In genomic region chr19:5971714-5972354, GRCh38 we compare ENCODE assay signal across 18 cellular contexts. TPM values are rescaled to one million over a fixed set of nuclear protein-coding genes. Genes with fewer than 3 reads are reported as not detected.
DNase-seq lines count a peak whose midpoint lies in the region; ATAC-seq and TF ChIP-seq lines count a peak whose summit lies in the region.
"Had no signal": no experiment of that assay in that cellular context is flagged by ENCODE, and none has a peak within 500 bp of the region (broad histone marks: within the 10 kb centered on the region; RNA-seq: fewer than 3 reads in every experiment).

No MANE protein-coding gene starts in this region.

- TF ChIP-seq CTCF in brain (conservative IDR thresholded peaks at IDR 0.05), result no peak

- no peaks in the 10 kb centered on the region for H3K27me3 Mint-ChIP-seq in activated naive CD4-positive, alpha-beta T cell treated with anti-CD3 and anti-CD28 coated beads, Interleukin-2, amount 50 U/mL, for 24 hours
- peaks cover 4% of the 10 kb centered on the region for H3K27me3 Mint-ChIP-seq in brain
- no peaks in the 10 kb centered on the region for H3K27me3 Mint-ChIP-seq in stimulated activated naive B cell treated with anti-CD40 and anti-IgM and Interleukin-4, amounts not matched to agents 10 μg/mL and 1 μg/mL and 100 μg/mL, for 72 hours

- H3K36me3 Mint-ChIP-seq in activated naive CD4-positive, alpha-beta T cell treated with anti-CD3 and anti-CD28 coated beads, Interleukin-2, amount 50 U/mL, for 24 hours, result peaks cover 6% of the 10 kb centered on the region
- peaks cover 21 to 25% of the 10 kb centered on the region in 2 donors for H3K36me3 Mint-ChIP-seq in activated naive CD4-positive, alpha-beta T cell treated with anti-CD3 and anti-CD28 coated beads, Interleukin-2, amount 50 U/mL, for 72 hours
- peaks cover 19% of the 10 kb centered on the region for H3K36me3 Mint-ChIP-seq in brain
- H3K36me3 Mint-ChIP-seq in stimulated activated naive B cell treated with anti-CD40 and anti-IgM and Interleukin-4, amounts not matched to agents 10 μg/mL and 1 μg/mL and 100 μg/mL, for 72 hours, result peaks cover 16 to 44% of the 10 kb centered on the region in 2 donors

- peak overlapping the region; percentile 24 for H3K4me3 Mint-ChIP-seq in activated naive CD4-positive, alpha-beta T cell treated with anti-CD3 and anti-CD28 coated beads, Interleukin-2, amount 50 U/mL, for 24 hours
- peak overlapping the region in 1 of 5 experiments; percentile 61 for H3K4me3 Mint-ChIP-seq in brain
- no peak overlapping the region for H3K4me3 Mint-ChIP-seq in stimulated activated naive B cell treated with anti-CD40 and anti-IgM and Interleukin-4, amounts not matched to agents 10 μg/mL and 1 μg/mL and 100 μg/mL, for 72 hours

- no peak for ATAC-seq in activated naive CD4-positive, alpha-beta T cell treated with anti-CD3 and anti-CD28 coated beads, Interleukin-2, amount 50 U/mL, for 72 hours
- ATAC-seq in stimulated activated naive B cell treated with anti-CD40 and anti-IgM and Interleukin-4, amounts not matched to agents 10 μg/mL and 1 μg/mL and 100 μg/mL, for 72 hours (replicated peaks), result no peak
- ATAC-seq in GM18867 (IDR thresholded peaks at IDR 0.05; ENCODE audit: unreplicated experiment), result no peak
- no peak for ATAC-seq in HG02571 (IDR thresholded peaks at IDR 0.05; ENCODE audit: unreplicated experiment)

- peak overlapping the region; percentile 6 for H3K27ac Mint-ChIP-seq in activated naive CD4-positive, alpha-beta T cell treated with anti-CD3 and anti-CD28 coated beads, Interleukin-2, amount 50 U/mL, for 24 hours
- peak overlapping the region in 1 of 2 donors; percentile 39 for H3K27ac Mint-ChIP-seq in activated naive CD4-positive, alpha-beta T cell treated with anti-CD3 and anti-CD28 coated beads, Interleukin-2, amount 50 U/mL, for 72 hours
- peak overlapping the region in 4 of 5 experiments; percentile 10 to 68 (median 42) for H3K27ac Mint-ChIP-seq in brain
- peak overlapping the region; percentile 25 for H3K27ac Mint-ChIP-seq in stimulated activated naive B cell treated with anti-CD40 and anti-IgM and Interleukin-4, amounts not matched to agents 10 μg/mL and 1 μg/mL and 100 μg/mL, for 72 hours
- H3K27ac Mint-ChIP-seq: activated T-helper 1 cell treated with anti-CD3 and anti-CD28 coated beads, Interleukin-12 subunit alpha, Interleukin-12 subunit beta, Interleukin-2, Interleukin-4 antibody, amounts not matched to agents 30 ng/mL and 10 ng/mL and 1 ng/mL, durations not matched to agents 14 hours and 24 hours and 36 hours had no signal

- peaks cover 87% of the 10 kb centered on the region for H3K4me1 Mint-ChIP-seq in activated naive CD4-positive, alpha-beta T cell treated with anti-CD3 and anti-CD28 coated beads, Interleukin-2, amount 50 U/mL, for 24 hours
- peaks cover 88% of the 10 kb centered on the region for H3K4me1 Mint-ChIP-seq in brain
- H3K4me1 Mint-ChIP-seq in stimulated activated naive B cell treated with anti-CD40 and anti-IgM and Interleukin-4, amounts not matched to agents 10 μg/mL and 1 μg/mL and 100 μg/mL, for 72 hours, result peaks cover 62 to 77% of the 10 kb centered on the region in 2 donors

- no peaks in the 10 kb centered on the region for H3K9me3 Mint-ChIP-seq in activated naive CD4-positive, alpha-beta T cell treated with anti-CD3 and anti-CD28 coated beads, Interleukin-2, amount 50 U/mL, for 24 hours
- no peaks in the 10 kb centered on the region for H3K9me3 Mint-ChIP-seq in activated naive CD4-positive, alpha-beta T cell treated with anti-CD3 and anti-CD28 coated beads, Interleukin-2, amount 50 U/mL, for 72 hours
- no peaks in the 10 kb centered on the region for H3K9me3 Mint-ChIP-seq in brain
- no peaks in the 10 kb centered on the region for H3K9me3 Mint-ChIP-seq in stimulated activated naive B cell treated with anti-CD40 and anti-IgM and Interleukin-4, amounts not matched to agents 10 μg/mL and 1 μg/mL and 100 μg/mL, for 72 hours
- H3K9me3 Mint-ChIP-seq: activated T-helper 1 cell treated with anti-CD3 and anti-CD28 coated beads, Interleukin-12 subunit alpha, Interleukin-12 subunit beta, Interleukin-2, Interleukin-4 antibody, amounts not matched to agents 30 ng/mL and 10 ng/mL and 1 ng/mL, durations not matched to agents 14 hours and 24 hours and 36 hours had no signal

- DNase-seq in activated naive CD4-positive, alpha-beta T cell treated with anti-CD3 and anti-CD28 coated beads, Interleukin-2, amount 50 U/mL, for 72 hours (ENCODE audit: low spot score in 2 of 2), result no peak
- DNase-seq in MV-4-11 (lab: John Stamatoyannopoulos, UW), result peak; percentile 53
- no peak for DNase-seq in stimulated activated naive B cell treated with anti-CD40 and anti-IgM and Interleukin-4, amounts not matched to agents 10 μg/mL and 1 μg/mL and 100 μg/mL, for 72 hours
- no peak for DNase-seq in NCI-H1417 (lab: John Stamatoyannopoulos, UW)
- DNase-seq: central memory CD4-positive, alpha-beta T cell; hypothalamus; KBM-7; mesendoderm; NCI-H2029 treated with DMSO at 0.1 percent for 48 hours; NCI-H446; RPMI8226; stimulated activated CD4-positive, alpha-beta T cell treated with anti-CD3 and anti-CD28 coated beads, Interleukin-4, amount 100 ng/mL, for 24 hours; substantia nigra had no signal

RNA-seq across cellular contexts. Expression of gene RANBP3, which starts 6.1 kb away (rescaled TPM):
- 100 to 1,000 TPM in 1 of 2 donors, 10 to 100 TPM in 1; 89.6 to 112 TPM for total RNA-seq in activated naive CD4-positive, alpha-beta T cell treated with anti-CD3 and anti-CD28 coated beads, Interleukin-2, amount 50 U/mL, for 72 hours
- 183 TPM for polyA plus RNA-seq in brain (ENCODE audit: insufficient read depth, low read depth, low replicate concordance)

RNA-seq across cellular contexts. Expression of gene CAPS, which starts 57.8 kb away (rescaled TPM):
- 1 to 10 TPM; 5.1 to 6.0 TPM for total RNA-seq in activated naive CD4-positive, alpha-beta T cell treated with anti-CD3 and anti-CD28 coated beads, Interleukin-2, amount 50 U/mL, for 72 hours
- polyA plus RNA-seq in brain (ENCODE audit: insufficient read depth, low read depth, low replicate concordance), result 43.6 TPM
